Comparison of ENCODE assay signal across 11 cellular contexts in genomic region chr2:7450188-7451156, GRCh38.
DNase-seq lines count a peak whose midpoint lies in the region; TF ChIP-seq lines count a peak whose summit lies in the region.
"Had no signal": no experiment of that assay in that cellular context is flagged by ENCODE, and none has a peak within 500 bp of the region (broad histone marks: within the 10 kb centered on the region; RNA-seq: fewer than 3 reads in every experiment).

No MANE protein-coding gene starts in this region.

- no peaks in the 10 kb centered on the region for H3K9me3 ChIP-seq in CD8-positive, alpha-beta memory T cell (ENCODE audit: low read length)

- H3K4me1 Mint-ChIP-seq in CD8-positive, alpha-beta memory T cell = peaks cover 62 to 86% (median 74%) of the 10 kb centered on the region in 3 donors
- peaks cover 69% of the 10 kb centered on the region for H3K4me1 Mint-ChIP-seq in activated CD4-positive, alpha-beta T cell treated with anti-CD3 and anti-CD28 coated beads, Interleukin-2, amount 10 ng/mL, durations not matched to agents 7 days and 5 days

- no peak for TF ChIP-seq CTCF in GM10248 (IDR thresholded peaks at IDR 0.05; ENCODE audit: control extremely low read depth, extremely low read depth, low read depth, missing control alignments)

- H3K36me3 ChIP-seq in CD8-positive, alpha-beta memory T cell (ENCODE audit: insufficient read depth, low read length) = no peaks in the 10 kb centered on the region

- peak overlapping the region in 6 of 7 donors; percentile 34 to 73 (median 72) for H3K4me3 Mint-ChIP-seq in CD8-positive, alpha-beta memory T cell
- peak overlapping the region; percentile 20 for H3K4me3 Mint-ChIP-seq in activated CD4-positive, alpha-beta T cell treated with anti-CD3 and anti-CD28 coated beads, Interleukin-2, amount 10 ng/mL, durations not matched to agents 7 days and 5 days

- peak in 3 of 5 donors; percentile 65 to 84 (median 68) for DNase-seq in CD8-positive, alpha-beta memory T cell
- DNase-seq in activated CD4-positive, alpha-beta T cell treated with anti-CD3 and anti-CD28 coated beads, Interleukin-2, amount 10 ng/mL, durations not matched to agents 7 days and 5 days = peak; percentile 45
- DNase-seq in activated naive CD4-positive, alpha-beta T cell treated with anti-CD3 and anti-CD28 coated beads, Interleukin-2, amount 50 U/mL, for 16 hours = peak; percentile 54
- peak; percentile 76 for DNase-seq in stimulated activated CD4-positive, alpha-beta T cell treated with anti-CD3 and anti-CD28 coated beads, Interleukin-1b, Interleukin-23, amount 100 ng/mL, for 48 hours
- DNase-seq in NCI-H128 (lab: John Stamatoyannopoulos, UW; ENCODE audit: unreplicated experiment) (no peak), NCI-H1048 (lab: John Stamatoyannopoulos, UW) (no peak), GM10248 (ENCODE audit: extremely low spot score) (no peak), HCEC 1CT (no peak)
- DNase-seq: DMS79 treated with DMSO at 0.1 percent for 48 hours, NCI-H1417 treated with DMSO at 0.1 percent for 48 hours, NCI-H748 treated with DMSO at 0.1 percent for 48 hours had no signal

- CTCF ChIA-PET in CD8-positive, alpha-beta memory T cell (lab: Charles Lee) = interaction anchor here (0.8 to 2.7 kb wide), 6 partner anchors 13 to 280 kb away, joined by 3 to 8 read pairs (median 4); no protein-coding TSS in a partner anchor
- CTCF ChIA-PET in activated CD4-positive, alpha-beta T cell treated with anti-CD3 and anti-CD28 coated beads, Interleukin-2, amount 10 ng/mL, durations not matched to agents 7 days and 5 days (lab: Charles Lee) = interaction anchor here (1.0 to 1.9 kb wide), 6 partner anchors 8 to 406 kb away, joined by 3 to 5 read pairs (median 3); no protein-coding TSS in a partner anchor
- CTCF ChIA-PET in GM10248 (lab: Yijun Ruan, JAX) = interaction anchor here (1.2 to 1.3 kb wide), 2 partner anchors 10 to 23 kb away, joined by 3 read pairs; no protein-coding TSS in a partner anchor

- H3K27ac Mint-ChIP-seq in CD8-positive, alpha-beta memory T cell = peak overlapping the region; percentile 62 to 97 (median 95)
- peak overlapping the region; percentile 94 for H3K27ac Mint-ChIP-seq in activated CD4-positive, alpha-beta T cell treated with anti-CD3 and anti-CD28 coated beads, Interleukin-2, amount 10 ng/mL, durations not matched to agents 7 days and 5 days

- peaks cover 0 to 6% (median 3%) of the 10 kb centered on the region in 3 donors for H3K36me3 Mint-ChIP-seq in CD8-positive, alpha-beta memory T cell
- peaks cover 5% of the 10 kb centered on the region for H3K36me3 Mint-ChIP-seq in activated CD4-positive, alpha-beta T cell treated with anti-CD3 and anti-CD28 coated beads, Interleukin-2, amount 10 ng/mL, durations not matched to agents 7 days and 5 days (ENCODE audit: low read depth)

- H3K4me3 ChIP-seq in CD8-positive, alpha-beta memory T cell (ENCODE audit: low read length) = no peak overlapping the region

- no peaks in the 10 kb centered on the region for H3K27me3 Mint-ChIP-seq in CD8-positive, alpha-beta memory T cell
- no peaks in the 10 kb centered on the region for H3K27me3 Mint-ChIP-seq in activated CD4-positive, alpha-beta T cell treated with anti-CD3 and anti-CD28 coated beads, Interleukin-2, amount 10 ng/mL, durations not matched to agents 7 days and 5 days

- H3K4me1 ChIP-seq in CD8-positive, alpha-beta memory T cell (ENCODE audit: insufficient read depth, low read length) = peaks cover 69% of the 10 kb centered on the region

- no peaks in the 10 kb centered on the region for H3K9me3 Mint-ChIP-seq in CD8-positive, alpha-beta memory T cell
- H3K9me3 Mint-ChIP-seq in activated CD4-positive, alpha-beta T cell treated with anti-CD3 and anti-CD28 coated beads, Interleukin-2, amount 10 ng/mL, durations not matched to agents 7 days and 5 days = peaks cover 11% of the 10 kb centered on the region

- H3K27ac ChIP-seq in CD8-positive, alpha-beta memory T cell (ENCODE audit: low read depth, low read length) = peak overlapping the region; percentile 15

- POLR2A ChIA-PET in CD8-positive, alpha-beta memory T cell (lab: Charles Lee) = interaction anchor here (1.2 kb wide), 1 partner anchor 19 kb away, joined by 5 read pairs; no protein-coding TSS in a partner anchor
- POLR2A ChIA-PET in activated CD4-positive, alpha-beta T cell treated with anti-CD3 and anti-CD28 coated beads, Interleukin-2, amount 10 ng/mL, durations not matched to agents 7 days and 5 days (lab: Charles Lee) = interaction anchor here (0.5 to 1.1 kb wide), 3 partner anchors 13 to 623 kb away, joined by 3 read pairs; no protein-coding TSS in a partner anchor
- POLR2A ChIA-PET in GM10248 (lab: Yijun Ruan, JAX) = no interaction called here

- H3K27me3 ChIP-seq in CD8-positive, alpha-beta memory T cell (ENCODE audit: insufficient read depth, low read length, poor library complexity, severe bottlenecking) = no peaks in the 10 kb centered on the region

Comparison
In these comparisons a context has a peak if more than half of its experiments do, and no peak if none do; other contexts are left out.
1. DNase-seq: peak in CD8-positive, alpha-beta memory T cell (3 of 5), activated CD4-positive, alpha-beta T cell treated with anti-CD3 and anti-CD28 coated beads, Interleukin-2, amount 10 ng/mL, durations not matched to agents 7 days and 5 days (single experiment), activated naive CD4-positive, alpha-beta T cell treated with anti-CD3 and anti-CD28 coated beads, Interleukin-2, amount 50 U/mL, for 16 hours (single experiment) and stimulated activated CD4-positive, alpha-beta T cell treated with anti-CD3 and anti-CD28 coated beads, Interleukin-1b, Interleukin-23, amount 100 ng/mL, for 48 hours (single experiment); none in NCI-H128 (single experiment), NCI-H1048 (single experiment), GM10248 (single experiment) and HCEC 1CT (single experiment).